In the genomic region with DNA sequence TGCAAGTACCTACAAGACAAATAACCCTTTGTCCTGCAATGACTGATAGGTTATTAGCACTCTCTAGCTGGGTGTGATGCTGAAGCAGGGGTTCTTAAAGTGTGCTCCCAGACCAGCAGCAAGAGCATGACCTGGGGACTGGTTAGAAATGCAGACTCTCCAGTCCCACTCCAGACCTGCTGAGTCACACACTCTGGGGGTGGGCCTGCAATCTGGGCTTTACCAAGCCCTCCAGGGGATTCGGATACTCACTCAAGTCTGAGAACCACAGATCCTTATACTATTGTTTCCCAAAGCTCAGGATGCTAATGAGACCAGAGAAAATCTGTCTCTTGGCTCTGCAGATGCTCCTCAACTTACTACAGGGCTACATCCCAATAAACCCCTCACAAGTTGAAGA, we compare ENCODE assay signal across 15 cellular contexts.
"Had no signal": no experiment of that assay in that cellular context is flagged by ENCODE, and none has a peak within 500 bp of the region (broad histone marks: within the 10 kb centered on the region; RNA-seq: fewer than 3 reads in every experiment).

No MANE protein-coding gene starts in this region.

- H3K4me3 Mint-ChIP-seq: mesothelial cell of epicardium; T-helper 1 cell treated with Interleukin-12 subunit alpha and Interleukin-12 subunit beta and Interleukin-4 antibody, amounts not matched to agents 30 μg/mL and 1 μg/mL, for 36 hours had no signal

- H3K4me3 ChIP-seq: breast epithelium, heart left ventricle, right atrium auricular region, smooth muscle cell, thyroid gland had no signal

- H3K27me3 ChIP-seq: breast epithelium, heart left ventricle, right atrium auricular region, thyroid gland had no signal

- H3K36me3 Mint-ChIP-seq: activated naive CD4-positive, alpha-beta T cell treated with anti-CD3 and anti-CD28 coated beads, Interleukin-2, amount 50 U/mL, for 72 hours had no signal

- H3K9me3 ChIP-seq: breast epithelium, heart left ventricle, right atrium auricular region, thyroid gland had no signal

- DNase-seq: activated effector memory CD4-positive, alpha-beta T cell treated with Interleukin-2 at 50 U/mL for 16 hours; activated T-cell treated with anti-CD3 and anti-CD28 coated beads, Interleukin-2, amount 50 U/mL, for 1 hour; amygdala; foreskin melanocyte; heart left ventricle; posterior cingulate gyrus; thyroid gland had no signal

- H3K4me1 ChIP-seq: breast epithelium, right atrium auricular region, thyroid gland had no signal

- ATAC-seq: activated CD4-positive, CD25-positive, alpha-beta regulatory T cell treated with anti-CD3 and anti-CD28 coated beads, Interleukin-2, amount 50 U/mL, for 24 hours; activated naive CD4-positive, alpha-beta T cell treated with anti-CD3 and anti-CD28 coated beads, Interleukin-2, amount 50 U/mL, for 72 hours; esophagus mucosa; heart left ventricle had no signal

- H3K36me3 ChIP-seq: breast epithelium, right atrium auricular region, thyroid gland had no signal

- H3K27ac Mint-ChIP-seq: activated naive CD4-positive, alpha-beta T cell treated with anti-CD3 and anti-CD28 coated beads, Interleukin-2, amount 50 U/mL, for 72 hours; mesothelial cell of epicardium; T-helper 1 cell treated with Interleukin-12 subunit alpha and Interleukin-12 subunit beta and Interleukin-4 antibody, amounts not matched to agents 30 μg/mL and 1 μg/mL, for 36 hours had no signal

- H3K4me2 ChIP-seq: smooth muscle cell had no signal

- H3K27ac ChIP-seq: breast epithelium, heart left ventricle, right atrium auricular region, thyroid gland had no signal

- H3K9me3 Mint-ChIP-seq: activated naive CD4-positive, alpha-beta T cell treated with anti-CD3 and anti-CD28 coated beads, Interleukin-2, amount 50 U/mL, for 72 hours; mesothelial cell of epicardium; T-helper 1 cell treated with Interleukin-12 subunit alpha and Interleukin-12 subunit beta and Interleukin-4 antibody, amounts not matched to agents 30 μg/mL and 1 μg/mL, for 36 hours had no signal
